In the genomic region with DNA sequence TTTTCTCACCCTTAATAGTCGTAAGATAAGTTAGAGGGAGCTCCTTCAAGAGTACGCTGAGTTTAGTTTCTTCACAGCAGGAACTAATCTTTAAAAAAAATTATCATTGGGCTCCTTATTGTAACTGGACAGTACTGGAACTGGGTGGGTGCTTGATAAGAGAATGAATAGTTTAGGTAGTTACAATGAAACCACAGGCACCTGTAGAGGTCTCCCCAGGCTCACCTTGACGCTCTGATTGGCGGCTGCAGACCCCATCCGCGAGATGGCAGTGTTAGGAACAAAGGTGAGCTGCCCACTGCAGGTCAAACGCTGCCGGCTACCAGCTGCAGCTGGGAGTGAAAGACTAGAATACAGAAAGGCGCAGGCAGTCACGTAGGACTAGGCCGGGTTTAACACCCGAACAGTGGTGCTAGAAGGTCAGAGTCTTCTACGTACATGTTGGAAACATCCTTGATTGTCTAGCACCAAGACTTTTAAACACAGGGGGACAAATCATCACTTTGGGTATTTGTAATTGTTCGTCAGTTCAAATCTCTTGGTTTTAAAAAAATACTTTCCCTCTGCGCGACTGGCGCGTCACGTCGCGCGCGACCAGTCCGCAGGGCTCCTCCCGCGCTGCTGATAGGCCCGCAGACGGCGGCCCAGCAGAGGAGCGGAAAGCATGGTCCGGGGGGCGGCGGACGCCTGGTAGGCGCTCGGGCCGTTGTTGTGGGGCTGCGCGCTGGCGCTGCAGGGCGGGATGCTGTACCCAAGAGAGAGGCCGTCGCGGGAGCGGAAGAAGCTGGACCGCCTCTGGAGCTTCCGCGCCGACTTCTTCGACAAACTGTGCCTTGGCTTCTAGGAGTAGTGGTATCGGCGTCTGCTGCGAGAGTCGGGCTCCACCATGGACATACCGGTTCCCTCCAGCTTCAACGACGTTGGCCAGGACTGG, we compare ENCODE assay signal across 7 cellular contexts. TPM values are rescaled to one million over a fixed set of nuclear protein-coding genes. Genes with fewer than 3 reads are reported as not detected.
DNase-seq lines count a peak whose midpoint lies in the region; ATAC-seq and TF ChIP-seq lines count a peak whose summit lies in the region.

No MANE protein-coding gene starts in this region.

- peak; percentile 78 for ATAC-seq in GM18508 (IDR thresholded peaks at IDR 0.05; ENCODE audit: insufficient read depth, unreplicated experiment)
- peak; percentile 78 for ATAC-seq in HG02981 (IDR thresholded peaks at IDR 0.05; ENCODE audit: unreplicated experiment)
- ATAC-seq in lung (ENCODE audit: insufficient read depth, low FRiP score), result peak; percentile 87

- POLR2A ChIA-PET in activated CD4-positive, alpha-beta memory T cell treated with anti-CD3 and anti-CD28 coated beads, Interleukin-2, amount 10 ng/mL, durations not matched to agents 7 days and 5 days (lab: Charles Lee), result interaction anchor here (0.6 to 2.7 kb wide), 3 partner anchors 11 to 51 kb away, joined by 3 to 10 read pairs (median 5); no protein-coding TSS in a partner anchor

- peaks cover 5% of the 10 kb centered on the region in 2 donors for H3K36me3 ChIP-seq in lung (ENCODE audit: control insufficient read depth in 2 of 2, insufficient read depth in 2 of 2, low read length in 2 of 2)

- no peaks in the 10 kb centered on the region for H3K27me3 Mint-ChIP-seq in activated CD4-positive, alpha-beta memory T cell treated with anti-CD3 and anti-CD28 coated beads, Interleukin-2, amount 10 ng/mL, durations not matched to agents 7 days and 5 days

- 1 to 4% methylated on average over 52 to 57 of the region's 57 CpGs for WGBS in lung, 2 donors

- peak overlapping the region; percentile 83 for H3K4me3 Mint-ChIP-seq in activated CD4-positive, alpha-beta memory T cell treated with anti-CD3 and anti-CD28 coated beads, Interleukin-2, amount 10 ng/mL, durations not matched to agents 7 days and 5 days

- peaks cover 0 to 4% of the 10 kb centered on the region in 2 donors for H3K9me3 ChIP-seq in lung (ENCODE audit: control insufficient read depth in 2 of 2, insufficient read depth in 1 of 2, low read length in 1 of 2)

- peaks cover 25% of the 10 kb centered on the region for H3K4me1 Mint-ChIP-seq in activated CD4-positive, alpha-beta memory T cell treated with anti-CD3 and anti-CD28 coated beads, Interleukin-2, amount 10 ng/mL, durations not matched to agents 7 days and 5 days

- peak; percentile 92 for DNase-seq in NCI-H2227 treated with DMSO at 0.1 percent for 48 hours (lab: John Stamatoyannopoulos, UW)
- peak; percentile 68 for DNase-seq in activated CD4-positive, alpha-beta memory T cell treated with anti-CD3 and anti-CD28 coated beads, Interleukin-2, amount 10 ng/mL, durations not matched to agents 7 days and 5 days
- DNase-seq in effector CD8-positive, alpha-beta T cell (lab: John Stamatoyannopoulos, UW), result peak; percentile 47
- peak; percentile 79 for DNase-seq in lung (ENCODE audit: low spot score)
- peak; percentile 30 to 48 (median 47) for DNase-seq in stimulated activated CD4-positive, alpha-beta T cell treated with anti-CD3 and anti-CD28 coated beads, TNF-alpha, amount 100 ng/mL, for 48 hours (ENCODE audit: low read depth in 3 of 3)

- no peaks in the 10 kb centered on the region for H3K9me3 Mint-ChIP-seq in activated CD4-positive, alpha-beta memory T cell treated with anti-CD3 and anti-CD28 coated beads, Interleukin-2, amount 10 ng/mL, durations not matched to agents 7 days and 5 days

- peaks cover 0 to 4% of the 10 kb centered on the region in 2 donors for H3K4me1 ChIP-seq in lung (ENCODE audit: control insufficient read depth in 2 of 2, insufficient read depth in 2 of 2, low read length in 2 of 2)

- H3K4me3 ChIP-seq in lung, result peak overlapping the region; percentile 62

- peaks cover 11% of the 10 kb centered on the region for H3K36me3 Mint-ChIP-seq in activated CD4-positive, alpha-beta memory T cell treated with anti-CD3 and anti-CD28 coated beads, Interleukin-2, amount 10 ng/mL, durations not matched to agents 7 days and 5 days (ENCODE audit: low read depth)

- CTCF ChIA-PET in activated CD4-positive, alpha-beta memory T cell treated with anti-CD3 and anti-CD28 coated beads, Interleukin-2, amount 10 ng/mL, durations not matched to agents 7 days and 5 days (lab: Charles Lee), result interaction anchor here (0.7 to 2.4 kb wide), 6 partner anchors 8 to 70 kb away, joined by 3 to 14 read pairs (median 5); a partner anchor contains a TSS

- peak; percentile 37 for TF ChIP-seq CTCF in lung (IDR thresholded peaks at IDR 0.05; ENCODE audit: control extremely low read depth, extremely low read depth)

- peak overlapping the region; percentile 34 to 74 for H3K27ac ChIP-seq in lung (ENCODE audit: low read depth in 1 of 2, low read length in 1 of 2)

- H3K27ac Mint-ChIP-seq in activated CD4-positive, alpha-beta memory T cell treated with anti-CD3 and anti-CD28 coated beads, Interleukin-2, amount 10 ng/mL, durations not matched to agents 7 days and 5 days, result peak overlapping the region; percentile 67

- H3K27me3 ChIP-seq in lung (ENCODE audit: control insufficient read depth, insufficient read depth), result no peaks in the 10 kb centered on the region

RNA-seq across cellular contexts. Expression of a gene that starts 45.6 kb away (rescaled TPM):
- total RNA-seq in activated CD4-positive, alpha-beta memory T cell treated with anti-CD3 and anti-CD28 coated beads, Interleukin-2, amount 10 ng/mL, durations not matched to agents 7 days and 5 days, result 10 to 100 TPM; 51.7 to 53.3 TPM
- 100 to 1,000 TPM in 1 of 2 donors, 10 to 100 TPM in 1; 47.1 to 241 TPM for total RNA-seq in lung
- 10 to 100 TPM; 17.4 to 20.0 TPM for polyA plus RNA-seq in lung

Comparison
In these comparisons a context has a peak if more than half of its experiments do, and no peak if none do; other contexts are left out.
1. Peak in every context shown above with its lines: DNase-seq, ATAC-seq, H3K4me3 ChIP-seq and H3K27ac ChIP-seq.